1 cellular context compared by ENCODE assay signal in genomic region chr15:41969851-41970431, GRCh38.
TF ChIP-seq lines count a peak whose summit lies in the region.

No MANE protein-coding gene starts in this region.

TF ChIP-seq in GM12878, 131 proteins besides CTCF, POLR2A, EP300 and RAD21 (continued from another document and continues in another):
- TF ChIP-seq EZH2 (IDR thresholded peaks at IDR 0.05; ENCODE audit: borderline replicate concordance, control insufficient read depth, low read depth, low read length) (no peak), WRNIP1 (IDR thresholded peaks at IDR 0.05; ENCODE audit: borderline replicate concordance, low read depth, low read length) (no peak), MLLT1 (IDR thresholded peaks at IDR 0.05) (no peak; the same call in 1 of the 2 replicates), CREB1 (IDR thresholded peaks at IDR 0.05; ENCODE audit: low read depth) (no peak), HCFC1 (IDR thresholded peaks at IDR 0.05; ENCODE audit: low read length) (no peak), ZSCAN29 (IDR thresholded peaks at IDR 0.05) (no peak), SP1 (IDR thresholded peaks at IDR 0.05; ENCODE audit: low read depth, low read length) (no peak), ETV6 (conservative IDR thresholded peaks at IDR 0.05 in 1 of 2, IDR thresholded peaks at IDR 0.05 in 1 of 2; ENCODE audit: borderline replicate concordance in 1 of 2, low read depth in 1 of 2) (peak in 1 of 2 experiments; percentile 71; a peak in 1 of 4 replicates), RAD51 (IDR thresholded peaks at IDR 0.05) (no peak), TAF1 (IDR thresholded peaks at IDR 0.05; ENCODE audit: borderline replicate concordance, low read depth, low read length) (peak; percentile 68; the same call in 1 of the 2 replicates), POU2F2 (IDR thresholded peaks at IDR 0.05; ENCODE audit: borderline replicate concordance, low read depth, low read length) (peak; percentile 81; the same call in 1 of the 3 replicates), CHD1 (IDR thresholded peaks at IDR 0.05; ENCODE audit: low read depth, low read length) (no peak), NR2C2 (IDR thresholded peaks at IDR 0.05; ENCODE audit: borderline replicate concordance, control insufficient read depth, insufficient read length, low read depth) (no peak), ZNF687 (IDR thresholded peaks at IDR 0.05) (peak; percentile 62), RBBP5 (conservative IDR thresholded peaks at IDR 0.05) (no peak), GABPA (IDR thresholded peaks at IDR 0.05; ENCODE audit: low read depth) (no peak), NKRF (conservative IDR thresholded peaks at IDR 0.05) (no peak; the same call in 1 of the 2 replicates), SIX5 (IDR thresholded peaks at IDR 0.05; ENCODE audit: low read depth, low read length, severe bottlenecking) (no peak), HDAC2 (IDR thresholded peaks at IDR 0.05) (no peak), RB1 (IDR thresholded peaks at IDR 0.05; ENCODE audit: borderline replicate concordance) (peak; percentile 22; the same call in 1 of the 2 replicates), PAX8 (IDR thresholded peaks at IDR 0.05) (no peak), TCF7 (IDR thresholded peaks at IDR 0.05; ENCODE audit: borderline replicate concordance) (no peak), E2F4 (IDR thresholded peaks at IDR 0.05; ENCODE audit: low read depth, low read length) (no peak), RUNX3 (IDR thresholded peaks at IDR 0.05; ENCODE audit: low read length) (peak; percentile 88), ZBED1 (IDR thresholded peaks at IDR 0.05; ENCODE audit: borderline replicate concordance) (no peak), ZBTB40 (IDR thresholded peaks at IDR 0.05; ENCODE audit: borderline replicate concordance) (no peak), ZBTB33 (IDR thresholded peaks at IDR 0.05) (no peak), PML (IDR thresholded peaks at IDR 0.05; ENCODE audit: low read length) (peak; percentile 48; the same call in 1 of the 2 replicates), ATF2 (IDR thresholded peaks at IDR 0.05; ENCODE audit: low read length) (no peak; the same call in 1 of the 2 replicates), MTA3 (IDR thresholded peaks at IDR 0.05; ENCODE audit: borderline replicate concordance, low read length) (no peak; the same call in 1 of the 2 replicates), RELA (IDR thresholded peaks at IDR 0.05; ENCODE audit: borderline replicate concordance, partially characterized antibody) (peak; percentile 73), LARP7 (IDR thresholded peaks at IDR 0.05) (no peak), BCL3 (IDR thresholded peaks at IDR 0.05; ENCODE audit: borderline replicate concordance, insufficient read depth, low read depth, low read length, poor library complexity, severe bottlenecking) (no peak), BCL11A (IDR thresholded peaks at IDR 0.05; ENCODE audit: low read depth, low read length) (peak; percentile 71; the same call in 1 of the 2 replicates), BMI1 (IDR thresholded peaks at IDR 0.05; ENCODE audit: borderline replicate concordance) (no peak), MYB (IDR thresholded peaks at IDR 0.05; ENCODE audit: borderline replicate concordance, low read depth, low read length) (no peak), SUZ12 (IDR thresholded peaks at IDR 0.05; ENCODE audit: unreplicated experiment) (no peak), E2F8 (IDR thresholded peaks at IDR 0.05; ENCODE audit: low read depth, partially characterized antibody) (no peak), ZNF24 (IDR thresholded peaks at IDR 0.05) (0 out of 2 replicates have a peak, but pooled peaks have one; percentile 10), CBX5 (IDR thresholded peaks at IDR 0.05; ENCODE audit: low read depth) (no peak)
